ENCODE assay signal across 11 cellular contexts in the genomic region with DNA sequence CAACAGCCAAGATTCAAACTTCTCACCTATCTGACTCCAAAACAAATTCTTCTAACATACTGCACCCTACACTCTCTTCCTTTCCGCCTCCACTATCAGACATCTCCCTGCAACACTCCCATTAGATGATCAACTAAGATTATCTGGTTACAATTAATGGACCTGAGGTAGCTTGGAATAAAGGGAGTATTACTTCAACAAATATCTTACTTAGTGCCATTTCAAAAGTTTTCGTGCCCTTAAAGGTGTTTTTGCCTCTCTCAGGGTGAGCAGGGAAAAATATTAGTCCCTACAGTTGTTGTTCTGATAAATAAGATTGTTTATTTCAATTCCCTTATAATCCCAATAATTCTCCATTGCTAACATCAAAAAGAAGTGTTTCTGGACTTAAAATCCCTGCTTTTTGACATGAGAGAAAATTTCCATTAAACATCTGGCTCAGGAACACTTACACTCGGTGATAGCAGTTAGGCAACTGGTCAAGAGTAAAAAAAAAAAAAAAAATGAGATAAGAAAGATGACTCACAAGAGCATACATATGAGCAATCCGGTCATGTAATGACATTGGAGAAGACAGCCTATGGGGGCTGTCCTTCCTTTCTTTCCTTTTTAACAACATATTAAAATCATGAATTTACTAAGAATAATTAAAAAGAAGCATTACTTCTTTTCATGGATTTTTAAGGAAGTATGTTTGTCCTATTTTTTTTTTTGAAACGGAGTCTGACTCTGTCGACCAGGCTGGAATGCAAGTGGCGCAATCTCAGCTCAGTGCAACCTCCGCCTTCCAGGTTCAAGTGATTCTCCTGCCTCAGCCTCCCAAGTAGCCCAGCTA. TPM values are rescaled to one million over a fixed set of nuclear protein-coding genes. Genes with fewer than 3 reads are reported as not detected.
DNase-seq lines count a peak whose midpoint lies in the region; ATAC-seq, FAIRE-seq and TF ChIP-seq lines count a peak whose summit lies in the region.
"Had no signal": no experiment of that assay in that cellular context is flagged by ENCODE, and none has a peak within 500 bp of the region (broad histone marks: within the 10 kb centered on the region; RNA-seq: fewer than 3 reads in every experiment).

No MANE protein-coding gene starts in this region.

- peaks cover 27% of the 10 kb centered on the region for H3K4me1 ChIP-seq in A549
- peaks cover 12% of the 10 kb centered on the region for H3K4me1 ChIP-seq in HEK293 (ENCODE audit: control insufficient read depth, insufficient read depth, low read length)
- peaks cover 27% of the 10 kb centered on the region for H3K4me1 ChIP-seq in keratinocyte (ENCODE audit: control insufficient read depth, extremely low read depth, insufficient read depth, low read length)
- peaks cover 39 to 93% (median 65%) of the 10 kb centered on the region in 4 donors for H3K4me1 ChIP-seq in stomach

- H3K9me3 ChIP-seq in A549 (no peaks in the 10 kb centered on the region), HEK293 (ENCODE audit: control insufficient read depth, insufficient read depth, low read depth, low read length) (no peaks in the 10 kb centered on the region), keratinocyte (ENCODE audit: control insufficient read depth, low read depth, low read length) (no peaks in the 10 kb centered on the region), stomach (no peaks in the 10 kb centered on the region)

- peak; percentile 64 to 67 for DNase-seq in A549 (ENCODE audit: low read depth in 1 of 2, low spot score in 1 of 2)
- DNase-seq in activated naive CD8-positive, alpha-beta T cell treated with anti-CD3 and anti-CD28 coated beads for 36 hours: no peak
- DNase-seq in keratinocyte (ENCODE audit: low read depth, low spot score): no peak
- no peak for DNase-seq in stomach
- DNase-seq in RPMI8226: no peak
- DNase-seq: KG1 had no signal

- POLR2A ChIA-PET in A549 (lab: Yijun Ruan, JAX) (no interaction called here), HEK293 (lab: Yijun Ruan, JAX) (interaction anchor here (0.6 to 1.1 kb wide), 4 partner anchors 45 to 865 kb away, joined by 3 to 8 read pairs (median 3); a partner anchor contains a TSS)

- no peak overlapping the region for H3K9ac ChIP-seq in keratinocyte (ENCODE audit: control insufficient read depth, extremely low read depth, insufficient read depth, low read length)
- H3K9ac ChIP-seq: neural progenitor cell had no signal

- no peak overlapping the region for H2AFZ ChIP-seq in keratinocyte (ENCODE audit: control insufficient read depth, low read length)
- H2AFZ ChIP-seq: neural progenitor cell had no signal

- no peaks in the 10 kb centered on the region for H4K20me1 ChIP-seq in keratinocyte (ENCODE audit: control insufficient read depth, extremely low read depth, insufficient read depth, low read length)

- TF ChIP-seq RAD21 in A549 (conservative IDR thresholded peaks at IDR 0.05 in 1 of 2, IDR thresholded peaks at IDR 0.05 in 1 of 2): no peak

- H3K27me3 Mint-ChIP-seq in activated naive CD8-positive, alpha-beta T cell treated with anti-CD3 and anti-CD28 coated beads for 36 hours: no peaks in the 10 kb centered on the region

- H3K4me3 ChIP-seq in A549 (peak overlapping the region; percentile 27; the same call in 2 of the 3 replicates), HEK293 (ENCODE audit: low read depth, low read length) (no peak overlapping the region), keratinocyte (ENCODE audit: control insufficient read depth in 2 of 3, extremely low read depth in 1 of 3, insufficient read depth in 2 of 3, low read depth in 1 of 3, low read length in 3 of 3) (no peak overlapping the region), stomach (no peak overlapping the region)
- H3K4me3 ChIP-seq: neural progenitor cell had no signal

- peak overlapping the region; percentile 53 for H3K4me2 ChIP-seq in A549
- peak overlapping the region; percentile 60 for H3K4me2 ChIP-seq in keratinocyte (ENCODE audit: control insufficient read depth, extremely low read depth, insufficient read depth, low read depth, low read length)
- H3K4me2 ChIP-seq: neural progenitor cell had no signal

- H3K27ac ChIP-seq in A549 (peak overlapping the region; percentile 44 to 75; a peak in 4 of 6 replicates), HEK293 (ENCODE audit: extremely low read depth, low read depth, low read length) (no peak overlapping the region), keratinocyte (ENCODE audit: control insufficient read depth, insufficient read depth, low read length) (peak overlapping the region; percentile 14), stomach (peak overlapping the region in 2 of 5 donors; percentile 17 to 33)
- H3K27ac ChIP-seq: neural progenitor cell had no signal

- H3K27me3 ChIP-seq in keratinocyte (ENCODE audit: control insufficient read depth, extremely low read depth, insufficient read depth, low read length) (no peaks in the 10 kb centered on the region), stomach (no peaks in the 10 kb centered on the region)
- H3K27me3 ChIP-seq: neural progenitor cell had no signal

- H3K9me1 ChIP-seq in keratinocyte (ENCODE audit: control insufficient read depth, extremely low read depth, insufficient read depth, low read length): no peaks in the 10 kb centered on the region

- intact Hi-C loops in stomach (cut with DNase I; ENCODE audit: low total_unique reads): no loop called here

- peak; percentile 95 to 99 for ATAC-seq in A549
- ATAC-seq in GM18498 (IDR thresholded peaks at IDR 0.05; ENCODE audit: unreplicated experiment): no peak
- no peak for ATAC-seq in GM21447 (IDR thresholded peaks at IDR 0.05; ENCODE audit: unreplicated experiment)

- peaks cover 24% of the 10 kb centered on the region for H3K36me3 Mint-ChIP-seq in activated naive CD8-positive, alpha-beta T cell treated with anti-CD3 and anti-CD28 coated beads for 36 hours

- no peak for TF ChIP-seq EP300 in A549 (IDR thresholded peaks at IDR 0.05)
- TF ChIP-seq EP300 in stomach (IDR thresholded peaks at IDR 0.05): no peak

- H3K36me3 ChIP-seq in HEK293 (ENCODE audit: control insufficient read depth in 2 of 2, insufficient read depth in 1 of 2, low read length in 2 of 2) (peaks cover 0 to 5% of the 10 kb centered on the region in 2 experiments; a peak in 1 of 3 replicates), keratinocyte (ENCODE audit: control insufficient read depth in 2 of 2, extremely low read depth in 1 of 2, insufficient read depth in 2 of 2, low read length in 2 of 2) (no peaks in the 10 kb centered on the region), stomach (peaks cover 0 to 3% (median 0%) of the 10 kb centered on the region in 4 donors)

- H3K4me1 Mint-ChIP-seq in activated naive CD8-positive, alpha-beta T cell treated with anti-CD3 and anti-CD28 coated beads for 36 hours: peaks cover 68% of the 10 kb centered on the region

- WGBS in A549 (ENCODE audit: missing lambda C conversion rate): 36% methylated on average over 8 of the region's 8 CpGs
- WGBS in stomach, 5 donors: 62 to 71% (median 65%) methylated on average over 8 of the region's 8 CpGs

- dilution Hi-C loops in keratinocyte (cut with MboI; ENCODE audit: extremely low pct_ligation_motif_present, low sequenced_read_pairs): no loop called here

- no peaks in the 10 kb centered on the region for H3K9me3 Mint-ChIP-seq in activated naive CD8-positive, alpha-beta T cell treated with anti-CD3 and anti-CD28 coated beads for 36 hours

- FAIRE-seq in A549 (lab: Jason Lieb, UNC): no peak
- FAIRE-seq in keratinocyte (lab: Jason Lieb, UNC): no peak
- FAIRE-seq: D721Med had no signal

- TF ChIP-seq CTCF in A549 (IDR thresholded peaks at IDR 0.05) (no peak), HEK293 (tag by site-specific recombination; IDR thresholded peaks at IDR 0.05) (no peak), keratinocyte (optimal IDR thresholded peaks at IDR 0.05 in 1 of 3, IDR thresholded peaks at IDR 0.05 in 1 of 3, conservative IDR thresholded peaks at IDR 0.05 in 1 of 3; ENCODE audit: extremely low read depth in 1 of 3, insufficient read depth in 2 of 3, low read length in 3 of 3) (no peak), stomach (IDR thresholded peaks at IDR 0.05) (no peak)

- H3K79me2 ChIP-seq in keratinocyte (ENCODE audit: control insufficient read depth, insufficient read depth, low read length): peaks cover 93% of the 10 kb centered on the region

- H3K27ac Mint-ChIP-seq in activated naive CD8-positive, alpha-beta T cell treated with anti-CD3 and anti-CD28 coated beads for 36 hours: peak overlapping the region; percentile 68
- H3K27ac Mint-ChIP-seq: neural progenitor cell had no signal

- CTCF ChIA-PET in A549 (lab: Yijun Ruan, JAX) (interaction anchor here (0.8 kb wide), 1 partner anchor 28 kb away, joined by 3 read pairs; no protein-coding TSS in a partner anchor), HEK293 (lab: Yijun Ruan, JAX) (interaction anchor here (0.5 to 1.0 kb wide), 2 partner anchors 12 to 85 kb away, joined by 3 to 4 read pairs; no protein-coding TSS in a partner anchor)

- no peak overlapping the region for H3K4me3 Mint-ChIP-seq in activated naive CD8-positive, alpha-beta T cell treated with anti-CD3 and anti-CD28 coated beads for 36 hours
- H3K4me3 Mint-ChIP-seq: neural progenitor cell had no signal

- TF ChIP-seq POLR2A in A549 (IDR thresholded peaks at IDR 0.05; ENCODE audit: low read length) (no peak), stomach (IDR thresholded peaks at IDR 0.05) (no peak)

RNA-seq across cellular contexts. Expression of a gene that starts 7.6 kb away (rescaled TPM):
- polyA plus RNA-seq in A549 (2011; rRNA removed) (8.8 and 9.7 TPM in 2 replicates), A549 (2017; fragmentation: RNase III; extraction: RNeasy Plus Mini Kit Qiagen cat#74134 plus additional on column Dnase treatment) (2.9 to 3.0 TPM (median 2.9 TPM) in 3 replicates), keratinocyte (7.1 to 10.4 TPM (median 9.5 TPM) in 3 replicates), stomach (1 to 10 TPM; 2.8 to 4.1 (median 3.5) TPM)
- polyA plus RNA-seq in A549 (2012; cell fraction: cytosol; rRNA removed): 1.8 and 2.4 TPM in 2 replicates
- polyA plus RNA-seq in A549 (2012; cell fraction: nucleus; rRNA removed): 1.9 and 2.1 TPM in 2 replicates
- 8.0 and 9.0 TPM in 2 replicates for polyA minus RNA-seq in A549 (2011; rRNA and poly(A)+ RNA removed)
- total RNA-seq in activated naive CD8-positive, alpha-beta T cell treated with anti-CD3 and anti-CD28 coated beads for 36 hours: 10 to 100 TPM; 15.4 to 16.3 TPM
- 14.3 TPM for polyA plus RNA-seq in keratinocyte (2011; ENCODE audit: low read depth)
- 4.1 and 5.5 TPM in 2 replicates for polyA plus RNA-seq in keratinocyte (2011; cell fraction: cytosol; rRNA removed)
- polyA plus RNA-seq in keratinocyte (2011; cell fraction: nucleus; rRNA removed): 7.8 and 11.9 TPM in 2 replicates
- 7.0 and 7.2 TPM in 2 replicates for polyA plus RNA-seq in keratinocyte (2012; ENCODE audit: low replicate concordance)
- polyA minus RNA-seq in keratinocyte: 2.1 to 56.2 TPM (median 21.1 TPM) in 3 replicates
- polyA minus RNA-seq in keratinocyte (2011; cell fraction: cytosol; rRNA and poly(A)+ RNA removed): 8.4 TPM
- 16.1 and 30.9 TPM in 2 replicates for polyA minus RNA-seq in keratinocyte (2011; cell fraction: nucleus; rRNA and poly(A)+ RNA removed)
- 10 to 100 TPM; 10.7 to 58.9 (median 27.5) TPM for total RNA-seq in stomach

RNA-seq across cellular contexts. Expression of a gene that starts 45.4 kb away (rescaled TPM):
- polyA plus RNA-seq in A549 (2011; rRNA removed) (11.9 and 17.0 TPM in 2 replicates), A549 (2017; fragmentation: RNase III; extraction: RNeasy Plus Mini Kit Qiagen cat#74134 plus additional on column Dnase treatment) (13.7 to 17.1 TPM (median 15.8 TPM) in 3 replicates), keratinocyte (4.4 to 6.8 TPM (median 5.1 TPM) in 3 replicates), stomach (1 to 10 TPM; 3.9 to 8.2 (median 8.2) TPM)
- 6.3 and 6.8 TPM in 2 replicates for polyA plus RNA-seq in A549 (2012; cell fraction: cytosol; rRNA removed)
- 6.5 and 10.2 TPM in 2 replicates for polyA plus RNA-seq in A549 (2012; cell fraction: nucleus; rRNA removed)
- polyA minus RNA-seq in A549 (2011; rRNA and poly(A)+ RNA removed): 9.5 and 11.7 TPM in 2 replicates
- 10 to 100 TPM; 14.5 to 17.2 TPM for total RNA-seq in activated naive CD8-positive, alpha-beta T cell treated with anti-CD3 and anti-CD28 coated beads for 36 hours
- 1.7 TPM for polyA plus RNA-seq in keratinocyte (2011; ENCODE audit: low read depth)
- polyA plus RNA-seq in keratinocyte (2011; cell fraction: cytosol; rRNA removed): 3.3 and 4.1 TPM in 2 replicates
- polyA plus RNA-seq in keratinocyte (2011; cell fraction: nucleus; rRNA removed): 5.5 and 5.8 TPM in 2 replicates
- 2.1 and 8.9 TPM in 2 replicates for polyA plus RNA-seq in keratinocyte (2012; ENCODE audit: low replicate concordance)
- polyA minus RNA-seq in keratinocyte: 4.3 to 5.9 TPM (median 4.5 TPM) in 3 replicates
- polyA minus RNA-seq in keratinocyte (2011; cell fraction: cytosol; rRNA and poly(A)+ RNA removed): 5.4 TPM
- 8.0 and 9.9 TPM in 2 replicates for polyA minus RNA-seq in keratinocyte (2011; cell fraction: nucleus; rRNA and poly(A)+ RNA removed)
- 10 to 100 TPM in 4 of 5 donors, 1 to 10 TPM in 1; 7.0 to 48.2 (median 38.2) TPM for total RNA-seq in stomach

Comparison
In these comparisons a context has a peak if more than half of its experiments do, and no peak if none do; other contexts are left out.
1. ATAC-seq: peak in A549 (2 of 2); none in GM18498 (single experiment) and GM21447 (single experiment).
2. DNase-seq: peak in A549 (2 of 2); none in activated naive CD8-positive, alpha-beta T cell treated with anti-CD3 and anti-CD28 coated beads for 36 hours (single experiment), keratinocyte (single experiment), stomach (single experiment) and RPMI8226 (single experiment).